ENCODE assay signal across 10 cellular contexts in genomic region chr16:15966420-15967222, GRCh38. TPM values are rescaled to one million over a fixed set of nuclear protein-coding genes. Genes with fewer than 3 reads are reported as not detected.
DNase-seq lines count a peak whose midpoint lies in the region; ATAC-seq and TF ChIP-seq lines count a peak whose summit lies in the region.
"Had no signal": no experiment of that assay in that cellular context is flagged by ENCODE, and none has a peak within 500 bp of the region (broad histone marks: within the 10 kb centered on the region; RNA-seq: fewer than 3 reads in every experiment).

No MANE protein-coding gene starts in this region.

- H3K4me3 ChIP-seq in foreskin fibroblast (ENCODE audit: low read depth in 1 of 2, low read length in 2 of 2) (no peak overlapping the region), upper lobe of left lung (no peak overlapping the region)
- H3K4me3 ChIP-seq: neural progenitor cell had no signal

- H3K9me3 Mint-ChIP-seq in activated naive CD8-positive, alpha-beta T cell (ENCODE audit: low read depth) = peaks cover 4% of the 10 kb centered on the region
- peaks cover 25% of the 10 kb centered on the region for H3K9me3 Mint-ChIP-seq in activated naive CD8-positive, alpha-beta T cell treated with anti-CD3 and anti-CD28 coated beads, Interleukin-2, amount 50 U/mL, for 24 hours

- H3K27me3 ChIP-seq in upper lobe of left lung = no peaks in the 10 kb centered on the region
- H3K27me3 ChIP-seq: neural progenitor cell had no signal

- H3K4me3 Mint-ChIP-seq in activated naive CD8-positive, alpha-beta T cell = no peak overlapping the region
- no peak overlapping the region for H3K4me3 Mint-ChIP-seq in activated naive CD8-positive, alpha-beta T cell treated with anti-CD3 and anti-CD28 coated beads, Interleukin-2, amount 50 U/mL, for 24 hours
- H3K4me3 Mint-ChIP-seq: neural progenitor cell had no signal

- peaks cover 24% of the 10 kb centered on the region for H3K36me3 Mint-ChIP-seq in activated naive CD8-positive, alpha-beta T cell
- peaks cover 45% of the 10 kb centered on the region for H3K36me3 Mint-ChIP-seq in activated naive CD8-positive, alpha-beta T cell treated with anti-CD3 and anti-CD28 coated beads, Interleukin-2, amount 50 U/mL, for 24 hours (ENCODE audit: low read depth)

- no peak for DNase-seq in activated naive CD8-positive, alpha-beta T cell treated with anti-CD3 and anti-CD28 coated beads, Interleukin-2, amount 50 U/mL, for 24 hours
- peak; percentile 71 to 96 for DNase-seq in foreskin fibroblast
- DNase-seq in upper lobe of left lung = no peak
- DNase-seq in stimulated activated naive CD4-positive, alpha-beta T cell treated with Interleukin-2 at 50 U/mL for 16 hours (lab: John Stamatoyannopoulos, UW) = no peak
- no peak for DNase-seq in activated T-cell treated with anti-CD3 and anti-CD28 coated beads, Interleukin-2, amount 50 U/mL, for 48 hours
- DNase-seq: COR-L47 had no signal

- peaks cover 0 to 5% (median 0%) of the 10 kb centered on the region in 4 donors for H3K9me3 ChIP-seq in upper lobe of left lung

- no peak for ATAC-seq in activated naive CD8-positive, alpha-beta T cell treated with anti-CD3 and anti-CD28 coated beads, Interleukin-2, amount 50 U/mL, for 24 hours
- ATAC-seq in SK-N-SH treated with all-trans-retinoic acid at 6 μM for 48 hours (peak; percentile 94), upper lobe of left lung (ENCODE audit: low FRiP score in 2 of 2) (peak; percentile 66 to 73), GM21447 (IDR thresholded peaks at IDR 0.05; ENCODE audit: unreplicated experiment) (no peak)

- TF ChIP-seq CTCF in foreskin fibroblast (IDR thresholded peaks at IDR 0.05; ENCODE audit: low read depth, low read length) (no peak), upper lobe of left lung (IDR thresholded peaks at IDR 0.05) (no peak)

- no peak overlapping the region for H3K27ac ChIP-seq in upper lobe of left lung
- H3K27ac ChIP-seq: neural progenitor cell had no signal

- WGBS in upper lobe of left lung, 2 donors = 47 to 55% methylated on average over 8 of the region's 8 CpGs

- TF ChIP-seq POLR2A in upper lobe of left lung (IDR thresholded peaks at IDR 0.05) = no peak

- peaks cover 10 to 24% (median 16%) of the 10 kb centered on the region in 4 donors for H3K4me1 ChIP-seq in upper lobe of left lung

- peaks cover 64% of the 10 kb centered on the region for H3K4me1 Mint-ChIP-seq in activated naive CD8-positive, alpha-beta T cell (ENCODE audit: low read depth)
- H3K4me1 Mint-ChIP-seq in activated naive CD8-positive, alpha-beta T cell treated with anti-CD3 and anti-CD28 coated beads, Interleukin-2, amount 50 U/mL, for 24 hours = peaks cover 57% of the 10 kb centered on the region

- H3K27ac Mint-ChIP-seq in activated naive CD8-positive, alpha-beta T cell = peak overlapping the region; percentile 64
- no peak overlapping the region for H3K27ac Mint-ChIP-seq in activated naive CD8-positive, alpha-beta T cell treated with anti-CD3 and anti-CD28 coated beads, Interleukin-2, amount 50 U/mL, for 24 hours
- H3K27ac Mint-ChIP-seq: neural progenitor cell had no signal

- no peaks in the 10 kb centered on the region for H3K27me3 Mint-ChIP-seq in activated naive CD8-positive, alpha-beta T cell
- H3K27me3 Mint-ChIP-seq in activated naive CD8-positive, alpha-beta T cell treated with anti-CD3 and anti-CD28 coated beads, Interleukin-2, amount 50 U/mL, for 24 hours = no peaks in the 10 kb centered on the region

- no peak for TF ChIP-seq EP300 in upper lobe of left lung (IDR thresholded peaks at IDR 0.05)

- H3K36me3 ChIP-seq in upper lobe of left lung = no peaks in the 10 kb centered on the region
- H3K36me3 ChIP-seq: neural progenitor cell had no signal

TF ChIP-seq in SK-N-SH treated with all-trans-retinoic acid at 6 μM for 48 hours, 23 proteins besides CTCF, POLR2A, EP300 and RAD21:
- TF ChIP-seq PATZ1 (CRISPR knock-in tag; IDR thresholded peaks at IDR 0.05; ENCODE audit: borderline replicate concordance) (no peak), TSHZ2 (CRISPR knock-in tag; IDR thresholded peaks at IDR 0.05) (no peak), SNAI2 (CRISPR knock-in tag; IDR thresholded peaks at IDR 0.05) (no peak), TOX (CRISPR knock-in tag; IDR thresholded peaks at IDR 0.05; ENCODE audit: borderline replicate concordance) (no peak), TCF4 (CRISPR knock-in tag; IDR thresholded peaks at IDR 0.05; ENCODE audit: borderline replicate concordance) (peak; percentile 51; the same call in 1 of the 2 replicates), CREB5 (CRISPR knock-in tag; IDR thresholded peaks at IDR 0.05; ENCODE audit: low read depth) (no peak), ZC3H10 (CRISPR knock-in tag; IDR thresholded peaks at IDR 0.05) (no peak), PPARA (CRISPR knock-in tag; IDR thresholded peaks at IDR 0.05; ENCODE audit: borderline replicate concordance) (no peak), POU6F1 (CRISPR knock-in tag; IDR thresholded peaks at IDR 0.05; ENCODE audit: borderline replicate concordance, low read depth) (no peak), OSR1 (CRISPR knock-in tag; IDR thresholded peaks at IDR 0.05) (no peak), ISL1 (CRISPR knock-in tag; IDR thresholded peaks at IDR 0.05) (peak; percentile 43; the same call in 1 of the 2 replicates), ZNF8 (CRISPR knock-in tag; IDR thresholded peaks at IDR 0.05) (0 out of 2 replicates have a peak, but pooled peaks have one; percentile 19)
TF ChIP-seq in SK-N-SH treated with all-trans-retinoic acid at 6 μM for 48 hours: peak in this region for 3.

RNA-seq across cellular contexts. Expression of gene ABCC1, which starts 17.2 kb away (rescaled TPM):
- total RNA-seq in upper lobe of left lung = 100 to 1,000 TPM in 1 of 6 donors, 10 to 100 TPM in 5; 35.4 to 106 (median 44.8) TPM

Comparison
In these comparisons a context has a peak if more than half of its experiments do, and no peak if none do; other contexts are left out.
1. ATAC-seq: peak in SK-N-SH treated with all-trans-retinoic acid at 6 μM for 48 hours (single experiment) and upper lobe of left lung (2 of 2); none in activated naive CD8-positive, alpha-beta T cell treated with anti-CD3 and anti-CD28 coated beads, Interleukin-2, amount 50 U/mL, for 24 hours (single experiment) and GM21447 (single experiment).
2. DNase-seq: peak in foreskin fibroblast (2 of 2); none in activated naive CD8-positive, alpha-beta T cell treated with anti-CD3 and anti-CD28 coated beads, Interleukin-2, amount 50 U/mL, for 24 hours (single experiment), upper lobe of left lung (0 of 2), stimulated activated naive CD4-positive, alpha-beta T cell treated with Interleukin-2 at 50 U/mL for 16 hours (single experiment) and activated T-cell treated with anti-CD3 and anti-CD28 coated beads, Interleukin-2, amount 50 U/mL, for 48 hours (0 of 2).